In genomic region chr22:21698430-21699329, GRCh38 we compare ENCODE assay signal across 11 cellular contexts. TPM values are rescaled to one million over a fixed set of nuclear protein-coding genes. Genes with fewer than 3 reads are reported as not detected.
DNase-seq lines count a peak whose midpoint lies in the region; ATAC-seq and TF ChIP-seq lines count a peak whose summit lies in the region.
"Had no signal": no experiment of that assay in that cellular context is flagged by ENCODE, and none has a peak within 500 bp of the region (broad histone marks: within the 10 kb centered on the region; RNA-seq: fewer than 3 reads in every experiment).

No MANE protein-coding gene starts in this region.

- H3K14ac ChIP-seq in IMR-90 (replicated peaks; ENCODE audit: low read depth, low read length): peak overlapping the region; percentile 48; the same call in 1 of the 2 replicates

- H2BK15ac ChIP-seq in IMR-90 (ENCODE audit: low read depth, low read length): 0 out of 3 replicates have a peak overlapping the region, but pooled peaks have one; percentile 40

- peaks cover 0 to 19% of the 10 kb centered on the region in 2 experiments; a peak in 1 of 4 replicates for H3K79me1 ChIP-seq in IMR-90 (ENCODE audit: low read depth in 1 of 2, low read length in 2 of 2)

- no peak for TF ChIP-seq RAD21 in IMR-90 (IDR thresholded peaks at IDR 0.05; ENCODE audit: low read length)

- TF ChIP-seq CTCF in IMR-90 (conservative IDR thresholded peaks at IDR 0.05; ENCODE audit: low read depth, low read length): no peak
- no peak for TF ChIP-seq CTCF in foreskin fibroblast (IDR thresholded peaks at IDR 0.05; ENCODE audit: low read depth, low read length)

- H2AK9ac ChIP-seq in IMR-90 (replicated peaks; ENCODE audit: low read depth, low read length, poor library complexity): peak overlapping the region; percentile 33

- no TSS peak for BruUV-seq in IMR-90 (replicated peaks; lab: Mats Ljungman, UMichigan)

- no peaks in the 10 kb centered on the region for H3K4me1 Mint-ChIP-seq in activated T-cell treated with anti-CD3 and anti-CD28 coated beads, Interleukin-2, amount 50 U/mL, for 72 hours (ENCODE audit: low read depth)
- H3K4me1 Mint-ChIP-seq: immature natural killer cell had no signal

- no peaks in the 10 kb centered on the region for H3K9me3 ChIP-seq in IMR-90 (ENCODE audit: control insufficient read depth, insufficient read depth, low read length)

- peak overlapping the region; percentile 44 for H2BK5ac ChIP-seq in IMR-90 (ENCODE audit: low read depth, low read length, poor library complexity, severe bottlenecking)

- no peaks in the 10 kb centered on the region for H3K27me3 Mint-ChIP-seq in activated T-cell treated with anti-CD3 and anti-CD28 coated beads, Interleukin-2, amount 50 U/mL, for 72 hours (ENCODE audit: low read depth)

- peak overlapping the region; percentile 56; the same call in 1 of the 2 replicates for H2BK20ac ChIP-seq in IMR-90 (ENCODE audit: low read depth, low read length)

- peak overlapping the region; percentile 56; the same call in 1 of the 2 replicates for H3K23ac ChIP-seq in IMR-90 (ENCODE audit: low read depth, low read length)

- H3K36me3 ChIP-seq in IMR-90 (ENCODE audit: control insufficient read depth, insufficient read depth, low read length): peaks cover 56% of the 10 kb centered on the region
- H3K36me3 ChIP-seq in rectal smooth muscle tissue (ENCODE audit: control insufficient read depth, insufficient read depth, low read length): peaks cover 21% of the 10 kb centered on the region

- H3K27ac ChIP-seq in IMR-90 (ENCODE audit: insufficient read depth, low read length): 0 out of 2 replicates have a peak overlapping the region, but pooled peaks have one; percentile 27
- H3K27ac ChIP-seq in rectal smooth muscle tissue (ENCODE audit: low read depth, low read length): peak overlapping the region; percentile 68

- H3K4ac ChIP-seq in IMR-90 (ENCODE audit: low read depth, low read length): peak overlapping the region; percentile 61

- ATAC-seq in IMR-90 (ENCODE audit: low read depth): no peak
- ATAC-seq in activated T-cell treated with anti-CD3 and anti-CD28 coated beads, Interleukin-2, amount 50 U/mL, for 72 hours (replicated peaks in 1 of 2): no peak
- ATAC-seq: activated CD8-positive, alpha-beta T cell treated with anti-CD3 and anti-CD28 coated beads, Interleukin-2, amount 10 ng/mL, durations not matched to agents 7 days and 5 days; Panc1 had no signal

- H3K56ac ChIP-seq in IMR-90 (ENCODE audit: extremely low read depth, insufficient read depth, low read length): no peak overlapping the region

- H2AFZ ChIP-seq in IMR-90 (replicated peaks; ENCODE audit: low read length, poor library complexity): no peak overlapping the region

- POLR2A ChIA-PET in IMR-90 (lab: Charles Lee; ENCODE audit: unreplicated experiment): interaction anchor here (0.5 to 1.0 kb wide), 4 partner anchors 11 to 1740 kb away, joined by 3 to 12 read pairs (median 4); no protein-coding TSS in a partner anchor

- H3K9me3 Mint-ChIP-seq in activated T-cell treated with anti-CD3 and anti-CD28 coated beads, Interleukin-2, amount 50 U/mL, for 72 hours: no peaks in the 10 kb centered on the region
- H3K9me3 Mint-ChIP-seq: immature natural killer cell had no signal

- H3K4me3 ChIP-seq in IMR-90 (ENCODE audit: insufficient read depth, low read depth, low read length) (no peak overlapping the region), foreskin fibroblast (ENCODE audit: low read depth in 1 of 2, low read length in 2 of 2) (no peak overlapping the region), rectal smooth muscle tissue (ENCODE audit: low read length) (no peak overlapping the region)

- H2AK5ac ChIP-seq in IMR-90 (ENCODE audit: low read depth, low read length): peak overlapping the region; percentile 43; the same call in 1 of the 2 replicates

- peaks cover 22% of the 10 kb centered on the region for H4K20me1 ChIP-seq in IMR-90 (ENCODE audit: insufficient read depth, low read length)

- no peak overlapping the region for H3K9ac ChIP-seq in IMR-90 (ENCODE audit: low read depth, low read length)
- H3K9ac ChIP-seq in rectal smooth muscle tissue (ENCODE audit: low read length): no peak overlapping the region

- H4K5ac ChIP-seq in IMR-90 (ENCODE audit: low read depth, low read length): no peak overlapping the region

- CTCF ChIA-PET in IMR-90 (lab: Yijun Ruan, JAX): interaction anchor here (0.6 kb wide), 1 partner anchor 308 kb away, joined by 4 read pairs; no protein-coding TSS in a partner anchor

- in situ Hi-C loops in IMR-90 (cut with MboI; ENCODE audit: low sequenced_read_pairs): no loop called here

- H4K91ac ChIP-seq in IMR-90 (ENCODE audit: insufficient read depth, low read depth, low read length): peak overlapping the region; percentile 33

- H3K4me2 ChIP-seq in IMR-90 (ENCODE audit: low read depth, low read length): no peak overlapping the region

- WGBS in IMR-90 (ENCODE audit: extremely low coverage in 2 of 2, insufficient read length in 1 of 2), 2 experiments: 83% methylated on average over 6 of the region's 22 CpGs; no CpG with 5 or more reads in 1 of the 2 experiments

- H3K4me3 Mint-ChIP-seq in activated T-cell treated with anti-CD3 and anti-CD28 coated beads, Interleukin-2, amount 50 U/mL, for 72 hours: no peak overlapping the region
- H3K4me3 Mint-ChIP-seq: activated CD8-positive, alpha-beta T cell treated with anti-CD3 and anti-CD28 coated beads, Interleukin-2, amount 10 ng/mL, durations not matched to agents 7 days and 5 days; immature natural killer cell had no signal

- dilution Hi-C loops in IMR-90 (cut with HindIII; ENCODE audit: low sequenced_read_pairs, unreplicated experiment): no loop called here

- intact Hi-C loops in IMR-90 (cut with micrococcal nuclease): no loop called here

- no peak for TF ChIP-seq POLR2A in IMR-90 (IDR thresholded peaks at IDR 0.05; ENCODE audit: low read depth, low read length)

- DNase-seq in IMR-90: no peak
- DNase-seq in foreskin fibroblast: peak; percentile 31 to 69
- no peak for DNase-seq in activated T-cell treated with anti-CD3 and anti-CD28 coated beads, Interleukin-2, amount 50 U/mL, for 72 hours
- no peak for DNase-seq in NCI-H524 (lab: John Stamatoyannopoulos, UW)
- DNase-seq in stimulated activated CD4-positive, alpha-beta T cell treated with anti-CD3 and anti-CD28 coated beads, Interleukin-12 subunit alpha, Interleukin-12 subunit beta, amount 100 ng/mL, for 4 hours: no peak
- DNase-seq: activated CD8-positive, alpha-beta T cell treated with anti-CD3 and anti-CD28 coated beads, Interleukin-2, amount 10 ng/mL, durations not matched to agents 7 days and 5 days; Calu3; caudate nucleus; immature natural killer cell had no signal

- H2BK120ac ChIP-seq in IMR-90 (ENCODE audit: low read depth, low read length): peak overlapping the region; percentile 53

- no peak overlapping the region for H3K18ac ChIP-seq in IMR-90 (ENCODE audit: low read depth, low read length)

- peak overlapping the region in 1 of 2 experiments; percentile 52; a peak in 1 of 4 replicates for H4K8ac ChIP-seq in IMR-90 (ENCODE audit: low read depth in 2 of 2, low read length in 2 of 2)

- no peaks in the 10 kb centered on the region for H3K27me3 ChIP-seq in IMR-90 (ENCODE audit: control insufficient read depth, insufficient read depth, low read length)
- H3K27me3 ChIP-seq in rectal smooth muscle tissue (ENCODE audit: control insufficient read depth, insufficient read depth, low read length): no peaks in the 10 kb centered on the region

- no peak overlapping the region for H3K27ac Mint-ChIP-seq in activated T-cell treated with anti-CD3 and anti-CD28 coated beads, Interleukin-2, amount 50 U/mL, for 72 hours
- H3K27ac Mint-ChIP-seq: activated CD8-positive, alpha-beta T cell treated with anti-CD3 and anti-CD28 coated beads, Interleukin-2, amount 10 ng/mL, durations not matched to agents 7 days and 5 days had no signal

- H3K9me1 ChIP-seq in IMR-90 (ENCODE audit: insufficient read depth, low read length): peaks cover 28% of the 10 kb centered on the region

- H3K36me3 Mint-ChIP-seq in activated T-cell treated with anti-CD3 and anti-CD28 coated beads, Interleukin-2, amount 50 U/mL, for 72 hours (ENCODE audit: insufficient read depth in 2 of 2): peaks cover 0 to 4% of the 10 kb centered on the region in 2 donors

- H3K4me1 ChIP-seq in IMR-90 (ENCODE audit: control insufficient read depth, insufficient read depth, low read length) (peaks cover 16% of the 10 kb centered on the region), rectal smooth muscle tissue (ENCODE audit: control insufficient read depth, insufficient read depth, low read length) (peaks cover 4% of the 10 kb centered on the region)

TF ChIP-seq in IMR-90, 13 proteins besides CTCF, POLR2A, EP300 and RAD21:
- TF ChIP-seq CHD1 (IDR thresholded peaks at IDR 0.05; ENCODE audit: low read depth, low read length): no peak
- no peak for TF ChIP-seq CEBPB (IDR thresholded peaks at IDR 0.05; ENCODE audit: low read depth, low read length)

RNA-seq across cellular contexts. Expression of gene PPIL2, which starts 32.9 kb away (rescaled TPM):
- total RNA-seq in IMR-90 (2012; rRNA removed): 20.6 and 21.4 TPM in 2 replicates
- polyA plus RNA-seq in IMR-90 (2012; rRNA removed): 59.9 and 62.1 TPM in 2 replicates
- 29.9 and 41.9 TPM in 2 replicates for polyA plus RNA-seq in IMR-90 (2012; cell fraction: cytosol; rRNA removed)
- 190 and 219 TPM in 2 replicates for polyA plus RNA-seq in IMR-90 (2012; cell fraction: nucleus; rRNA removed; ENCODE audit: low replicate concordance)
- total RNA-seq in activated T-cell treated with anti-CD3 and anti-CD28 coated beads, Interleukin-2, amount 50 U/mL, for 72 hours: 10 to 100 TPM; 36.4 to 39.5 TPM

RNA-seq across cellular contexts. Expression of gene YPEL1, which starts 36.9 kb away (rescaled TPM):
- total RNA-seq in IMR-90 (2012; rRNA removed): 0.72 and 1.1 TPM in 2 replicates
- polyA plus RNA-seq in IMR-90 (2012; rRNA removed): 1.2 and 1.3 TPM in 2 replicates
- 1.5 and 2.4 TPM in 2 replicates for polyA plus RNA-seq in IMR-90 (2012; cell fraction: cytosol; rRNA removed)
- 1.5 and 3.2 TPM in 2 replicates for polyA plus RNA-seq in IMR-90 (2012; cell fraction: nucleus; rRNA removed; ENCODE audit: low replicate concordance)
- total RNA-seq in activated T-cell treated with anti-CD3 and anti-CD28 coated beads, Interleukin-2, amount 50 U/mL, for 72 hours: 1 to 10 TPM; 2.5 to 4.4 TPM

RNA-seq across cellular contexts. Expression of gene SDF2L1, which starts 56.6 kb away (rescaled TPM):
- total RNA-seq in IMR-90 (2012; rRNA removed): 18.8 and 25.0 TPM in 2 replicates
- polyA plus RNA-seq in IMR-90 (2012; rRNA removed): 51.1 and 72.6 TPM in 2 replicates
- 93.6 and 121 TPM in 2 replicates for polyA plus RNA-seq in IMR-90 (2012; cell fraction: cytosol; rRNA removed)
- 11.1 and 41.3 TPM in 2 replicates for polyA plus RNA-seq in IMR-90 (2012; cell fraction: nucleus; rRNA removed; ENCODE audit: low replicate concordance)
- 10 to 100 TPM; 22.8 to 29.9 TPM for total RNA-seq in activated T-cell treated with anti-CD3 and anti-CD28 coated beads, Interleukin-2, amount 50 U/mL, for 72 hours

Comparison
In these comparisons a context has a peak if more than half of its experiments do, and no peak if none do; other contexts are left out.
1. DNase-seq: peak in foreskin fibroblast (2 of 2); none in IMR-90 (single experiment), activated T-cell treated with anti-CD3 and anti-CD28 coated beads, Interleukin-2, amount 50 U/mL, for 72 hours (0 of 2), NCI-H524 (0 of 2) and stimulated activated CD4-positive, alpha-beta T cell treated with anti-CD3 and anti-CD28 coated beads, Interleukin-12 subunit alpha, Interleukin-12 subunit beta, amount 100 ng/mL, for 4 hours (single experiment).